ENCODE assay signal across 23 cellular contexts in the genomic region with DNA sequence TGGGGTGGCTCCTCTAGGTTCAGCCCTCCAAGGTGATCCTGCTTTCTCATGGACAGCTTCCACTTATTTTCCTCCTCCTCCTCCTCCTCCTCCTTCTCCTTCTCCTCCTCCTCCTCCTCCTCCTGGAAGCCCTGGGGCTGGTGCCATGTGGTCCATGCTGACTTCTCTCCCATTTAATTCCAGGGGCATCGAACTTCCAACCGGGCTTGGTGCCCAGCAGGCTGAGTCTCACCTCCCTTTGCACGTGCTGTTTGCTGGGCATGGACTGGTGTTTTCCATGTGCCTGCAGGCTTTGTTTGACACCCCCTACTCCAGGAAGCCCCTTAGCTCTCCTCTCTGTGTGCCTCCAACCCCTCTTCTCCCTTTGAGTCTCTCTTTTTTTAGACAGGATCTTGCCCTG. TPM values are rescaled to one million over a fixed set of nuclear protein-coding genes. Genes with fewer than 3 reads are reported as not detected.
DNase-seq lines count a peak whose midpoint lies in the region; ATAC-seq, FAIRE-seq and TF ChIP-seq lines count a peak whose summit lies in the region.
"Had no signal": no experiment of that assay in that cellular context is flagged by ENCODE, and none has a peak within 500 bp of the region (broad histone marks: within the 10 kb centered on the region; RNA-seq: fewer than 3 reads in every experiment).

No MANE protein-coding gene starts in this region.

- POLR2A ChIA-PET in HepG2 (lab: Yijun Ruan, JAX), result no interaction called here

- TF ChIP-seq POLR2A in HepG2 (IDR thresholded peaks at IDR 0.05; ENCODE audit: insufficient read depth in 1 of 2, low read depth in 2 of 2, low read length in 2 of 2) (no peak), body of pancreas (IDR thresholded peaks at IDR 0.05) (no peak), H54 (IDR thresholded peaks at IDR 0.05; ENCODE audit: low read depth, low read length) (no peak)

- ATAC-seq in natural killer cell, result no peak
- ATAC-seq in natural killer cell treated with Interleukin-12 subunit alpha and Interleukin-12 subunit beta and Interleukin-15 and Interleukin-18, amount 100 ng/mL, for 72 hours, result no peak
- ATAC-seq in HepG2, result no peak
- no peak for ATAC-seq in stimulated activated naive B cell treated with anti-CD40 and anti-IgM and Interleukin-4, amounts not matched to agents 10 μg/mL and 1 μg/mL and 100 μg/mL, for 72 hours (replicated peaks)
- no peak for ATAC-seq in body of pancreas
- ATAC-seq: CD8-positive, alpha-beta T cell; esophagus mucosa; left ventricle myocardium superior; stimulated activated effector memory CD8-positive, alpha-beta T cell treated with anti-CD3 and anti-CD28 coated beads, Interleukin-12 subunit alpha, Interleukin-12 subunit beta, amount 100 ng/mL, for 72 hours had no signal

- no peak overlapping the region for H3K4me3 ChIP-seq in SU-DHL-6 (ENCODE audit: insufficient read depth, low read length, poor library complexity, severe bottlenecking)
- H3K4me3 ChIP-seq in HepG2 (replicated peaks in 1 of 3; ENCODE audit: insufficient read depth in 1 of 3, low read depth in 2 of 3, low read length in 3 of 3), result peak overlapping the region in 1 of 3 experiments; percentile 46; a peak in 1 of 6 replicates
- no peak overlapping the region for H3K4me3 ChIP-seq in body of pancreas
- H3K4me3 ChIP-seq: SJCRH30, testis, uterus had no signal

- H3K27ac Mint-ChIP-seq in natural killer cell, result no peak overlapping the region
- H3K27ac Mint-ChIP-seq in natural killer cell treated with Interleukin-12 subunit alpha and Interleukin-12 subunit beta and Interleukin-15 and Interleukin-18, amount 100 ng/mL, for 72 hours, result no peak overlapping the region
- H3K27ac Mint-ChIP-seq in stimulated activated naive B cell treated with anti-CD40 and anti-IgM and Interleukin-4, amounts not matched to agents 10 μg/mL and 1 μg/mL and 100 μg/mL, for 72 hours, result peak overlapping the region; percentile 47
- H3K27ac Mint-ChIP-seq: CD8-positive, alpha-beta T cell; stimulated activated effector memory CD8-positive, alpha-beta T cell treated with anti-CD3 and anti-CD28 coated beads, Interleukin-12 subunit alpha, Interleukin-12 subunit beta, amount 100 ng/mL, for 72 hours had no signal

- H3K36me3 ChIP-seq in SU-DHL-6 (ENCODE audit: low read length), result no peaks in the 10 kb centered on the region
- no peaks in the 10 kb centered on the region for H3K36me3 ChIP-seq in HepG2 (replicated peaks in 1 of 2; ENCODE audit: control insufficient read depth in 1 of 2, insufficient read depth in 2 of 2, low read length in 2 of 2)
- H3K36me3 ChIP-seq in body of pancreas (replicated peaks in 1 of 2; ENCODE audit: insufficient read depth in 1 of 2, low read depth in 2 of 2), result no peaks in the 10 kb centered on the region
- H3K36me3 ChIP-seq: SJCRH30, uterus had no signal

- in situ Hi-C loops in HepG2 (cut with HindIII; ENCODE audit: extremely low pct_ligation_motif_present, low pct_unique_long_range_greater_than_20kb), result no loop called here

- TF ChIP-seq RAD21 in HepG2 (CRISPR knock-in tag; IDR thresholded peaks at IDR 0.05), result no peak

- H3K36me3 Mint-ChIP-seq in natural killer cell, result no peaks in the 10 kb centered on the region
- H3K36me3 Mint-ChIP-seq in natural killer cell treated with Interleukin-12 subunit alpha and Interleukin-12 subunit beta and Interleukin-15 and Interleukin-18, amount 100 ng/mL, for 72 hours, result no peaks in the 10 kb centered on the region
- peaks cover 29 to 39% of the 10 kb centered on the region in 2 donors for H3K36me3 Mint-ChIP-seq in stimulated activated naive B cell treated with anti-CD40 and anti-IgM and Interleukin-4, amounts not matched to agents 10 μg/mL and 1 μg/mL and 100 μg/mL, for 72 hours
- H3K36me3 Mint-ChIP-seq: CD8-positive, alpha-beta T cell had no signal

- H3K9me2 ChIP-seq in SU-DHL-6 (replicated peaks; ENCODE audit: insufficient read depth, low read length), result no peaks in the 10 kb centered on the region

- H3K27me3 ChIP-seq in SU-DHL-6 (ENCODE audit: low read length) (no peaks in the 10 kb centered on the region), HepG2 (ENCODE audit: control insufficient read depth in 1 of 2, insufficient read depth in 2 of 2, low read length in 2 of 2) (peaks cover 2 to 10% of the 10 kb centered on the region in 2 experiments; a peak in 3 of 5 replicates), body of pancreas (no peaks in the 10 kb centered on the region)
- H3K27me3 ChIP-seq: testis had no signal

- H3K9me3 ChIP-seq in SU-DHL-6 (ENCODE audit: insufficient read depth, low read length) (no peaks in the 10 kb centered on the region), HepG2 (ENCODE audit: low read length) (no peaks in the 10 kb centered on the region), body of pancreas (no peaks in the 10 kb centered on the region)
- H3K9me3 ChIP-seq: SJCRH30, testis, uterus had no signal

- peaks cover 62% of the 10 kb centered on the region for H3F3A ChIP-seq in SU-DHL-6 (ENCODE audit: insufficient read depth)

- H3K4me1 Mint-ChIP-seq in natural killer cell, result peaks cover 18 to 33% of the 10 kb centered on the region in 2 donors
- peaks cover 25 to 27% of the 10 kb centered on the region in 2 donors for H3K4me1 Mint-ChIP-seq in natural killer cell treated with Interleukin-12 subunit alpha and Interleukin-12 subunit beta and Interleukin-15 and Interleukin-18, amount 100 ng/mL, for 72 hours (ENCODE audit: low read depth in 2 of 2)
- H3K4me1 Mint-ChIP-seq in stimulated activated naive B cell treated with anti-CD40 and anti-IgM and Interleukin-4, amounts not matched to agents 10 μg/mL and 1 μg/mL and 100 μg/mL, for 72 hours, result peaks cover 36 to 72% of the 10 kb centered on the region in 2 donors

- no peaks in the 10 kb centered on the region for H3K9me3 Mint-ChIP-seq in natural killer cell
- H3K9me3 Mint-ChIP-seq in natural killer cell treated with Interleukin-12 subunit alpha and Interleukin-12 subunit beta and Interleukin-15 and Interleukin-18, amount 100 ng/mL, for 72 hours, result no peaks in the 10 kb centered on the region
- H3K9me3 Mint-ChIP-seq in stimulated activated naive B cell treated with anti-CD40 and anti-IgM and Interleukin-4, amounts not matched to agents 10 μg/mL and 1 μg/mL and 100 μg/mL, for 72 hours, result no peaks in the 10 kb centered on the region
- H3K9me3 Mint-ChIP-seq: CD8-positive, alpha-beta T cell; central memory CD8-positive, alpha-beta T cell; stimulated activated effector memory CD8-positive, alpha-beta T cell treated with anti-CD3 and anti-CD28 coated beads, Interleukin-12 subunit alpha, Interleukin-12 subunit beta, amount 100 ng/mL, for 72 hours had no signal

- DNase-seq in natural killer cell (no peak), HepG2 (ENCODE audit: low spot score) (no peak), D721Med (ENCODE audit: insufficient read length, low spot score) (no peak), body of pancreas (no peak), H54 (ENCODE audit: insufficient read length, low spot score) (no peak)
- no peak for DNase-seq in natural killer cell treated with Interleukin-12 subunit alpha and Interleukin-12 subunit beta and Interleukin-15 and Interleukin-18, amount 100 ng/mL, for 72 hours (ENCODE audit: low spot score)
- no peak for DNase-seq in stimulated activated naive B cell treated with anti-CD40 and anti-IgM and Interleukin-4, amounts not matched to agents 10 μg/mL and 1 μg/mL and 100 μg/mL, for 72 hours
- DNase-seq: activated CD4-positive, alpha-beta T cell treated with anti-CD3 and anti-CD28 coated beads, Interleukin-2, amount 50 U/mL, for 4 hours; activated T-cell treated with anti-CD3 and anti-CD28 coated beads, Interleukin-2, amount 50 U/mL, for 48 hours; CD8-positive, alpha-beta T cell; IMR-90; left ventricle myocardium superior; stimulated activated CD4-positive, alpha-beta T cell treated with anti-CD3 and anti-CD28 coated beads, Interleukin-15, amount 100 ng/mL, for 24 hours; uterus had no signal

- CTCF ChIA-PET in HepG2 (lab: Yijun Ruan, JAX; ENCODE audit: low intra/inter-chr PET ratio, low total read pairs), result no interaction called here

- H3K9ac ChIP-seq in SU-DHL-6 (ENCODE audit: low read length), result no peak overlapping the region; the same call in 1 of the 2 replicates
- no peak overlapping the region for H3K9ac ChIP-seq in HepG2 (ENCODE audit: insufficient read depth, low read depth, low read length)

- TF ChIP-seq EP300 in HepG2 (IDR thresholded peaks at IDR 0.05; ENCODE audit: low read depth in 2 of 2, low read length in 2 of 2) (no peak), HepG2 (CRISPR knock-in tag; IDR thresholded peaks at IDR 0.05; ENCODE audit: borderline replicate concordance) (no peak)

- H3K4me3 Mint-ChIP-seq in natural killer cell, result peak overlapping the region; percentile 50
- no peak overlapping the region for H3K4me3 Mint-ChIP-seq in natural killer cell treated with Interleukin-12 subunit alpha and Interleukin-12 subunit beta and Interleukin-15 and Interleukin-18, amount 100 ng/mL, for 72 hours
- H3K4me3 Mint-ChIP-seq in stimulated activated naive B cell treated with anti-CD40 and anti-IgM and Interleukin-4, amounts not matched to agents 10 μg/mL and 1 μg/mL and 100 μg/mL, for 72 hours, result peak overlapping the region; percentile 25 to 33
- H3K4me3 Mint-ChIP-seq: CD8-positive, alpha-beta T cell; central memory CD8-positive, alpha-beta T cell; stimulated activated effector memory CD8-positive, alpha-beta T cell treated with anti-CD3 and anti-CD28 coated beads, Interleukin-12 subunit alpha, Interleukin-12 subunit beta, amount 100 ng/mL, for 72 hours had no signal

- H3K4me2 ChIP-seq in SU-DHL-6 (ENCODE audit: low read depth, low read length, poor library complexity, severe bottlenecking) (no peak overlapping the region), HepG2 (ENCODE audit: low read depth, low read length) (peak overlapping the region; percentile 72)

- H3K79me2 ChIP-seq in SU-DHL-6 (ENCODE audit: insufficient read depth, low read length), result peaks cover 24% of the 10 kb centered on the region
- H3K79me2 ChIP-seq in HepG2 (ENCODE audit: insufficient read depth, low read length), result no peaks in the 10 kb centered on the region

- 45% methylated on average over 3 of the region's 3 CpGs for WGBS in HepG2 (ENCODE audit: low lambda C conversion rate)
- 58 to 66% methylated on average over 3 of the region's 3 CpGs for WGBS in body of pancreas, 2 donors

- intact Hi-C loops in natural killer cell (cut with micrococcal nuclease), result no loop called here
- intact Hi-C loops in HepG2 (cut with micrococcal nuclease; ENCODE audit: unreplicated experiment), result no loop called here
- intact Hi-C loops in body of pancreas (cut with DNase I), result no loop called here

- H3K4me1 ChIP-seq in HepG2 (ENCODE audit: insufficient read depth, low read length) (peaks cover 63% of the 10 kb centered on the region), body of pancreas (peaks cover 33% of the 10 kb centered on the region)
- H3K4me1 ChIP-seq: SJCRH30 had no signal

- H3K27me3 Mint-ChIP-seq in natural killer cell (ENCODE audit: low read depth in 2 of 2), result no peaks in the 10 kb centered on the region
- H3K27me3 Mint-ChIP-seq in natural killer cell treated with Interleukin-12 subunit alpha and Interleukin-12 subunit beta and Interleukin-15 and Interleukin-18, amount 100 ng/mL, for 72 hours, result no peaks in the 10 kb centered on the region
- H3K27me3 Mint-ChIP-seq in stimulated activated naive B cell treated with anti-CD40 and anti-IgM and Interleukin-4, amounts not matched to agents 10 μg/mL and 1 μg/mL and 100 μg/mL, for 72 hours, result no peaks in the 10 kb centered on the region
- H3K27me3 Mint-ChIP-seq: central memory CD8-positive, alpha-beta T cell had no signal

- H2AFZ ChIP-seq in SU-DHL-6 (ENCODE audit: low read depth, low read length, severe bottlenecking), result no peak overlapping the region
- H2AFZ ChIP-seq in HepG2 (ENCODE audit: low read length), result no peak overlapping the region

- no peaks in the 10 kb centered on the region for H4K20me1 ChIP-seq in SU-DHL-6 (ENCODE audit: low read depth, low read length)
- no peaks in the 10 kb centered on the region for H4K20me1 ChIP-seq in HepG2 (ENCODE audit: insufficient read depth, low read length)

- BruUV-seq in HepG2 (replicated peaks; lab: Mats Ljungman, UMichigan), result no TSS peak

- no peak for TF ChIP-seq CTCF in natural killer cell (IDR thresholded peaks at IDR 0.05)
- TF ChIP-seq CTCF in SU-DHL-6 (IDR thresholded peaks at IDR 0.05; ENCODE audit: insufficient read depth, low read length, poor library complexity, severe bottlenecking), result no peak
- no peak for TF ChIP-seq CTCF in HepG2 (CRISPR knock-in tag; IDR thresholded peaks at IDR 0.05)
- TF ChIP-seq CTCF in D721Med (IDR thresholded peaks at IDR 0.05; ENCODE audit: insufficient read depth, missing control alignments), result no peak
- TF ChIP-seq CTCF in body of pancreas (IDR thresholded peaks at IDR 0.05), result no peak

- FAIRE-seq in HepG2 (lab: Jason Lieb, UNC) (no peak), D721Med (lab: Jason Lieb, UNC) (no peak), H54 (lab: Jason Lieb, UNC) (no peak)
- FAIRE-seq: A204.1, keratinocyte had no signal

- H3K27ac ChIP-seq in SU-DHL-6 (ENCODE audit: low read depth, low read length) (peak overlapping the region; percentile 93), HepG2 (ENCODE audit: extremely low read length, insufficient read depth, low read length) (no peak overlapping the region), body of pancreas (no peak overlapping the region)
- H3K27ac ChIP-seq: SJCRH30, testis, uterus had no signal

RNA-seq across cellular contexts. Expression of a gene that starts 3.7 kb away (rescaled TPM):
- total RNA-seq in natural killer cell, result 100 to 1,000 TPM in 2 of 3 donors, 10 to 100 TPM in 1; 84.5 to 101 (median 101) TPM
- total RNA-seq in natural killer cell treated with Interleukin-12 subunit alpha and Interleukin-12 subunit beta and Interleukin-15 and Interleukin-18, amount 100 ng/mL, for 72 hours, result 10 to 100 TPM; 30.3 to 31.4 TPM
- 4.1 and 4.5 TPM in 2 replicates for total RNA-seq in HepG2 (2016; rRNA removed; fragmentation: Illumina TruSeq; extraction: Trizol)
- 1.9 and 2.8 TPM in 2 replicates for total RNA-seq in HepG2 (2016; cell fraction: cytosol; rRNA removed; fragmentation: Illumina TruSeq; extraction: Trizol; ENCODE audit: low read depth)
- total RNA-seq in HepG2 (2016; cell fraction: insoluble cytoplasmic fraction; rRNA removed; fragmentation: Illumina TruSeq; extraction: Trizol), result 3.6 and 4.1 TPM in 2 replicates
- 4.4 and 5.1 TPM in 2 replicates for total RNA-seq in HepG2 (2016; cell fraction: membrane; rRNA removed; fragmentation: Illumina TruSeq; extraction: Trizol)
- 5.3 and 7.5 TPM in 2 replicates for total RNA-seq in HepG2 (2016; cell fraction: nucleus; rRNA removed; fragmentation: Illumina TruSeq; extraction: Trizol)
- 4.6 and 6.0 TPM in 2 replicates for polyA plus RNA-seq in HepG2 (2011; rRNA removed)
- polyA plus RNA-seq in HepG2 (2011; cell fraction: cytosol; rRNA removed), result 2.0 and 2.4 TPM in 2 replicates
- polyA plus RNA-seq in HepG2 (2011; cell fraction: nucleus; rRNA removed), result 18.7 and 20.6 TPM in 2 replicates
- polyA plus RNA-seq in HepG2 (2012), result 5.2 and 6.4 TPM in 2 replicates
- polyA plus RNA-seq in HepG2 (2016; cell fraction: cytosol; fragmentation: Illumina TruSeq; extraction: Trizol; ENCODE audit: low read depth), result 1.0 and 1.1 TPM in 2 replicates
- 4.1 and 5.8 TPM in 2 replicates for polyA plus RNA-seq in HepG2 (2016; cell fraction: insoluble cytoplasmic fraction; fragmentation: Illumina TruSeq; extraction: Trizol; ENCODE audit: low read depth)
- polyA plus RNA-seq in HepG2 (2016; cell fraction: membrane; fragmentation: Illumina TruSeq; extraction: Trizol; ENCODE audit: low read depth), result 2.0 and 2.2 TPM in 2 replicates
- 22.7 and 26.8 TPM in 2 replicates for polyA plus RNA-seq in HepG2 (2016; cell fraction: nucleus; fragmentation: Illumina TruSeq; extraction: Trizol; ENCODE audit: insufficient read depth, low read depth)
- 3.2 and 9.3 TPM in 2 replicates for polyA minus RNA-seq in HepG2 (2011; rRNA and poly(A)+ RNA removed; ENCODE audit: low replicate concordance)
- polyA minus RNA-seq in HepG2 (2011; cell fraction: cytosol; rRNA and poly(A)+ RNA removed), result 6.7 and 7.6 TPM in 2 replicates
- 7.3 and 8.5 TPM in 2 replicates for polyA minus RNA-seq in HepG2 (2011; cell fraction: nucleus; rRNA and poly(A)+ RNA removed)
- total RNA-seq in body of pancreas, result 10 to 100 TPM; 17.6 to 35.3 TPM

RNA-seq across cellular contexts. Expression of a gene that starts 14.5 kb away (rescaled TPM):
- total RNA-seq in natural killer cell (100 to 1,000 TPM in 1 of 3 donors, 10 to 100 TPM in 2; 90.1 to 105 (median 95.7) TPM), HepG2 (2016; rRNA removed; fragmentation: Illumina TruSeq; extraction: Trizol) (0.04 TPM in 1 of 2 replicates, not detected in the other), body of pancreas (1 to 10 TPM in 1 of 2 donors, not detected in 1; 1.0 TPM)
- 100 to 1,000 TPM; 109 to 124 TPM for total RNA-seq in natural killer cell treated with Interleukin-12 subunit alpha and Interleukin-12 subunit beta and Interleukin-15 and Interleukin-18, amount 100 ng/mL, for 72 hours
- total RNA-seq in HepG2 (2016; cell fraction: cytosol; rRNA removed; fragmentation: Illumina TruSeq; extraction: Trizol; ENCODE audit: low read depth), result not detected in 2 replicates
- total RNA-seq in HepG2 (2016; cell fraction: insoluble cytoplasmic fraction; rRNA removed; fragmentation: Illumina TruSeq; extraction: Trizol), result 0.09 TPM in 1 of 2 replicates, not detected in the other
- 0.12 TPM in 1 of 2 replicates, not detected in the other for total RNA-seq in HepG2 (2016; cell fraction: membrane; rRNA removed; fragmentation: Illumina TruSeq; extraction: Trizol)
- total RNA-seq in HepG2 (2016; cell fraction: nucleus; rRNA removed; fragmentation: Illumina TruSeq; extraction: Trizol), result not detected in 2 replicates
- 0.03 and 0.13 TPM in 2 replicates for polyA plus RNA-seq in HepG2 (2011; rRNA removed)
- polyA plus RNA-seq in HepG2 (2011; cell fraction: cytosol; rRNA removed), result 0.10 and 0.19 TPM in 2 replicates
- 0.27 and 0.35 TPM in 2 replicates for polyA plus RNA-seq in HepG2 (2011; cell fraction: nucleus; rRNA removed)
- 0.12 TPM in 1 of 2 replicates, not detected in the other for polyA plus RNA-seq in HepG2 (2012)
- polyA plus RNA-seq in HepG2 (2016; cell fraction: cytosol; fragmentation: Illumina TruSeq; extraction: Trizol; ENCODE audit: low read depth), result not detected in 2 replicates
- not detected in 2 replicates for polyA plus RNA-seq in HepG2 (2016; cell fraction: insoluble cytoplasmic fraction; fragmentation: Illumina TruSeq; extraction: Trizol; ENCODE audit: low read depth)
- polyA plus RNA-seq in HepG2 (2016; cell fraction: membrane; fragmentation: Illumina TruSeq; extraction: Trizol; ENCODE audit: low read depth), result 0.09 TPM in 1 of 2 replicates, not detected in the other
- polyA plus RNA-seq in HepG2 (2016; cell fraction: nucleus; fragmentation: Illumina TruSeq; extraction: Trizol; ENCODE audit: insufficient read depth, low read depth), result 0.20 TPM in 1 of 2 replicates, not detected in the other
- polyA minus RNA-seq in HepG2 (2011; rRNA and poly(A)+ RNA removed; ENCODE audit: low replicate concordance), result 0.12 and 0.36 TPM in 2 replicates
- not detected in 2 replicates for polyA minus RNA-seq in HepG2 (2011; cell fraction: cytosol; rRNA and poly(A)+ RNA removed)
- not detected in 2 replicates for polyA minus RNA-seq in HepG2 (2011; cell fraction: nucleus; rRNA and poly(A)+ RNA removed)
- total RNA-seq: G401, IMR-90, SJCRH30 had no signal
- polyA plus RNA-seq: IMR-90 had no signal

RNA-seq across cellular contexts. Expression of a gene that starts 51.7 kb away (rescaled TPM):
- total RNA-seq in natural killer cell, result 10 to 100 TPM; 12.3 to 26.4 (median 16.0) TPM
- total RNA-seq in natural killer cell treated with Interleukin-12 subunit alpha and Interleukin-12 subunit beta and Interleukin-15 and Interleukin-18, amount 100 ng/mL, for 72 hours, result 10 to 100 TPM; 12.6 to 20.1 TPM
- 15.8 and 25.3 TPM in 2 replicates for total RNA-seq in HepG2 (2016; rRNA removed; fragmentation: Illumina TruSeq; extraction: Trizol)
- 13.7 and 16.1 TPM in 2 replicates for total RNA-seq in HepG2 (2016; cell fraction: cytosol; rRNA removed; fragmentation: Illumina TruSeq; extraction: Trizol; ENCODE audit: low read depth)
- 12.5 and 18.3 TPM in 2 replicates for total RNA-seq in HepG2 (2016; cell fraction: insoluble cytoplasmic fraction; rRNA removed; fragmentation: Illumina TruSeq; extraction: Trizol)
- 33.3 and 40.2 TPM in 2 replicates for total RNA-seq in HepG2 (2016; cell fraction: membrane; rRNA removed; fragmentation: Illumina TruSeq; extraction: Trizol)
- total RNA-seq in HepG2 (2016; cell fraction: nucleus; rRNA removed; fragmentation: Illumina TruSeq; extraction: Trizol), result 14.5 and 18.4 TPM in 2 replicates
- polyA plus RNA-seq in HepG2 (2011; rRNA removed), result 18.6 and 27.2 TPM in 2 replicates
- 17.0 and 21.2 TPM in 2 replicates for polyA plus RNA-seq in HepG2 (2011; cell fraction: cytosol; rRNA removed)
- polyA plus RNA-seq in HepG2 (2011; cell fraction: nucleus; rRNA removed), result 35.7 and 42.1 TPM in 2 replicates
- polyA plus RNA-seq in HepG2 (2012), result 39.2 and 39.3 TPM in 2 replicates
- polyA plus RNA-seq in HepG2 (2016; cell fraction: cytosol; fragmentation: Illumina TruSeq; extraction: Trizol; ENCODE audit: low read depth), result 8.4 and 11.9 TPM in 2 replicates
- 30.5 and 42.6 TPM in 2 replicates for polyA plus RNA-seq in HepG2 (2016; cell fraction: insoluble cytoplasmic fraction; fragmentation: Illumina TruSeq; extraction: Trizol; ENCODE audit: low read depth)
- 46.8 and 48.0 TPM in 2 replicates for polyA plus RNA-seq in HepG2 (2016; cell fraction: membrane; fragmentation: Illumina TruSeq; extraction: Trizol; ENCODE audit: low read depth)
- 60.8 and 65.6 TPM in 2 replicates for polyA plus RNA-seq in HepG2 (2016; cell fraction: nucleus; fragmentation: Illumina TruSeq; extraction: Trizol; ENCODE audit: insufficient read depth, low read depth)
- polyA minus RNA-seq in HepG2 (2011; rRNA and poly(A)+ RNA removed; ENCODE audit: low replicate concordance), result 18.1 and 22.4 TPM in 2 replicates
- polyA minus RNA-seq in HepG2 (2011; cell fraction: cytosol; rRNA and poly(A)+ RNA removed), result 12.0 and 21.3 TPM in 2 replicates
- 12.7 and 19.6 TPM in 2 replicates for polyA minus RNA-seq in HepG2 (2011; cell fraction: nucleus; rRNA and poly(A)+ RNA removed)
- total RNA-seq in body of pancreas, result 10 to 100 TPM; 18.9 to 21.8 TPM

Comparison
In these comparisons a context has a peak if more than half of its experiments do, and no peak if none do; other contexts are left out.
1. RNA of a gene that starts 14.5 kb away (total RNA-seq): 109 to 124 TPM in natural killer cell treated with Interleukin-12 subunit alpha and Interleukin-12 subunit beta and Interleukin-15 and Interleukin-18, amount 100 ng/mL, for 72 hours and 90.1 to 105 TPM in natural killer cell; 1.0 TPM in body of pancreas and 0.04 to 0.12 TPM in HepG2; every median in the first group is over 10 times any median in the second.